Comparison of ENCODE assay signal across 19 cellular contexts in the genomic region with DNA sequence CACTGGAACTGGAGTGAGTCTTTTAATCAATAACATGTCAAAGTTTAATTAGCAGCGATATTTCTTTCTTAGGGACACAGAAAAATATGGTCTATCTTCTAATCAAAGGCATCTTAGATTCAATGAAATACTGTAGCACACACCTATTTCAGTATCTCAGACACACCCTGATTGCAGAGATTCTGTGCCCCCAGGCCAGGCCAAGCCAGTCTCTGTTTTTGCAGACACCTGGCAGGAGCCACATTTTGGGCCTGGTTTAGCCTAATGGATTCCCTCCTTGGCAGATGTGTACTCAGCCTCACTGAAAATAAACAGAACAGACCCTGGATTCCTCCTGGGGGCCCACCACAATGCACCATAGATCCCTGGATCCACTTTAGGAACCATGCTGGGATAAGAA.
DNase-seq lines count a peak whose midpoint lies in the region; ATAC-seq and TF ChIP-seq lines count a peak whose summit lies in the region.
"Had no signal": no experiment of that assay in that cellular context is flagged by ENCODE, and none has a peak within 500 bp of the region (broad histone marks: within the 10 kb centered on the region; RNA-seq: fewer than 3 reads in every experiment).

No MANE protein-coding gene starts in this region.

- H3K4me3 ChIP-seq in A673 (ENCODE audit: low read depth, low read length, poor library complexity, severe bottlenecking): no peak overlapping the region
- H3K4me3 ChIP-seq: A549; BLaER1 treated with 17β-estradiol and CSF1 and Interleukin-3, amounts not matched to agents 10 nM and 100 nM; GM12878; GM23248 had no signal

- DNase-seq in A673 (ENCODE audit: low spot score) (no peak), ELF-1 (ENCODE audit: low read depth, low spot score) (peak; percentile 50), NCI-H2171 treated with DMSO at 0.1 percent for 48 hours (lab: John Stamatoyannopoulos, UW) (peak; percentile 26), islet precursor cell (peak; percentile 90), DMS153 treated with DMSO at 0.1 percent for 48 hours (lab: John Stamatoyannopoulos, UW; ENCODE audit: unreplicated experiment) (no peak)
- no peak for DNase-seq in activated CD4-positive, CD25-positive, alpha-beta regulatory T cell treated with anti-CD3 and anti-CD28 coated beads, Interleukin-2, amount 50 U/mL, for 72 hours
- DNase-seq: 8988T; Calu3; CD4-positive, alpha-beta T cell; COR-L47; DND-41; GDM1; GM23248; H9 had no signal

- H3K4me1 ChIP-seq in A673 (ENCODE audit: insufficient read depth, low read length, poor library complexity, severe bottlenecking): no peaks in the 10 kb centered on the region
- H3K4me1 ChIP-seq: A549 had no signal

- intact Hi-C loops in A673 (cut with micrococcal nuclease; ENCODE audit: unreplicated experiment): no loop called here

- CTCF ChIA-PET in A673 (lab: Charles Lee): no interaction called here

- ATAC-seq in GM18502 (IDR thresholded peaks at IDR 0.05; ENCODE audit: poor library complexity, unreplicated experiment): no peak
- ATAC-seq: A549, GM12878, HCT116 had no signal

- no peaks in the 10 kb centered on the region for H3K36me3 ChIP-seq in A673 (ENCODE audit: insufficient read depth, low read length, poor library complexity, severe bottlenecking)
- H3K36me3 ChIP-seq: BLaER1 treated with 17β-estradiol and CSF1 and Interleukin-3, amounts not matched to agents 10 nM and 100 nM had no signal

- TF ChIP-seq CTCF in A673 (conservative IDR thresholded peaks at IDR 0.05; ENCODE audit: low read depth, low read length): no peak

- peak overlapping the region; percentile 2 for H3K27ac ChIP-seq in A673 (ENCODE audit: low read depth, low read length, poor library complexity, severe bottlenecking)
- H3K27ac ChIP-seq: A549; BLaER1 treated with 17β-estradiol and CSF1 and Interleukin-3, amounts not matched to agents 10 nM and 100 nM; GM23248 had no signal

- no peaks in the 10 kb centered on the region for H3K27me3 ChIP-seq in A673 (replicated peaks; ENCODE audit: insufficient read depth, low read depth, low read length, poor library complexity)
- H3K27me3 ChIP-seq: BLaER1 treated with 17β-estradiol and CSF1 and Interleukin-3, amounts not matched to agents 10 nM and 100 nM had no signal

- POLR2A ChIA-PET in A673 (lab: Charles Lee; ENCODE audit: low non-redundant PET): interaction anchor here (0.7 kb wide), 1 partner anchor 46 kb away, joined by 8 read pairs; no protein-coding TSS in a partner anchor

- no peaks in the 10 kb centered on the region for H3K9me3 ChIP-seq in A673 (ENCODE audit: low read depth, low read length, poor library complexity, severe bottlenecking)
- H3K9me3 ChIP-seq: A549; BLaER1 treated with 17β-estradiol and CSF1 and Interleukin-3, amounts not matched to agents 10 nM and 100 nM had no signal

- BruUV-seq in A673 (replicated peaks; lab: Mats Ljungman, UMichigan): no TSS peak

Comparison
In these comparisons a context has a peak if more than half of its experiments do, and no peak if none do; other contexts are left out.
1. DNase-seq: peak in ELF-1 (single experiment), NCI-H2171 treated with DMSO at 0.1 percent for 48 hours (single experiment) and islet precursor cell (single experiment); none in A673 (single experiment), DMS153 treated with DMSO at 0.1 percent for 48 hours (single experiment) and activated CD4-positive, CD25-positive, alpha-beta regulatory T cell treated with anti-CD3 and anti-CD28 coated beads, Interleukin-2, amount 50 U/mL, for 72 hours (single experiment).